2 cellular contexts compared by ENCODE assay signal in the genomic region with DNA sequence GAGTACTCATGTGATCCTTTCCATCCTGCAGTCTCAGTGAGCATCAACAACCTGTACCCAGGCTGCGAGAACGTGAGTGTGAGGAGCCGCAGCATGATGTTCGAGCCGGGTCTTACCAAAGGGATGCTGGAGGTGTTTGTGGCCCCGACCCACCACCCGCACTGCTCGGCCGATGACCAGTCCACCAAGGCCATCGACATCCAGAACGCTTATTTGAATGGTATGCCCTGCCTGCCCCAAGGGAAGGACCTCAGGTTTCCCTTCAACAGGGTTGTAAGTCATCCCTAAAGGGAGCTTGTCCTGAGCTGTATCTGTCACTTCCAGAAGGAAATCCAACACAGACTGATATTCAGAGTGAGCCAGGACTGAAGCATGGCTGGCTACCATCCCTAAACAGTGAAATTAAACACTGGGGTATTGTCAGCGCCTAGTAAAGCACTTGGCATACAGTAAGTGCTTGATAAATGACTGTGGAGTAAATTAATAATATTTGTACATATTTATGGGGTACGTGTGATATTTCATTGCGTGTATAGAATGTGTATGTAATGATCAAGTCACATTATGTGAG.
TF ChIP-seq lines count a peak whose summit lies in the region.

No MANE protein-coding gene starts in this region.

TF ChIP-seq in liver, 16 proteins besides CTCF, POLR2A, EP300 and RAD21:
- TF ChIP-seq REST (IDR thresholded peaks at IDR 0.05) (no peak), HNF4G (IDR thresholded peaks at IDR 0.05) (no peak), MAX (IDR thresholded peaks at IDR 0.05) (no peak), GABPA (IDR thresholded peaks at IDR 0.05 in 1 of 2, conservative IDR thresholded peaks at IDR 0.05 in 1 of 2) (no peak), TAF1 (conservative IDR thresholded peaks at IDR 0.05) (no peak), RXRA (IDR thresholded peaks at IDR 0.05) (no peak), SP1 (IDR thresholded peaks at IDR 0.05) (no peak), FOXA1 (IDR thresholded peaks at IDR 0.05) (no peak)
- TF ChIP-seq, protein P1, sequence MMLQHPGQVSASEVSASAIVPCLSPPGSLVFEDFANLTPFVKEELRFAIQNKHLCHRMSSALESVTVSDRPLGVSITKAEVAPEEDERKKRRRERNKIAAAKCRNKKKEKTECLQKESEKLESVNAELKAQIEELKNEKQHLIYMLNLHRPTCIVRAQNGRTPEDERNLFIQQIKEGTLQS (IDR thresholded peaks at IDR 0.05), result no peak

TF ChIP-seq in HepG2, 621 proteins besides CTCF, POLR2A, EP300 and RAD21 (continued from another document):
- TF ChIP-seq GPN1 (CRISPR knock-in tag; IDR thresholded peaks at IDR 0.05; ENCODE audit: borderline replicate concordance) (no peak), BCLAF1 (IDR thresholded peaks at IDR 0.05) (no peak), ZSCAN21 (CRISPR knock-in tag; IDR thresholded peaks at IDR 0.05; ENCODE audit: borderline replicate concordance) (no peak), SAP130 (CRISPR knock-in tag; IDR thresholded peaks at IDR 0.05; ENCODE audit: low read depth) (no peak), ZNF776 (CRISPR knock-in tag; IDR thresholded peaks at IDR 0.05) (no peak), ZNF749 (CRISPR knock-in tag; IDR thresholded peaks at IDR 0.05; ENCODE audit: borderline replicate concordance) (no peak), MEF2D (CRISPR knock-in tag; IDR thresholded peaks at IDR 0.05) (no peak), SALL2 (CRISPR knock-in tag; IDR thresholded peaks at IDR 0.05) (no peak)
- TF ChIP-seq, protein P2, sequence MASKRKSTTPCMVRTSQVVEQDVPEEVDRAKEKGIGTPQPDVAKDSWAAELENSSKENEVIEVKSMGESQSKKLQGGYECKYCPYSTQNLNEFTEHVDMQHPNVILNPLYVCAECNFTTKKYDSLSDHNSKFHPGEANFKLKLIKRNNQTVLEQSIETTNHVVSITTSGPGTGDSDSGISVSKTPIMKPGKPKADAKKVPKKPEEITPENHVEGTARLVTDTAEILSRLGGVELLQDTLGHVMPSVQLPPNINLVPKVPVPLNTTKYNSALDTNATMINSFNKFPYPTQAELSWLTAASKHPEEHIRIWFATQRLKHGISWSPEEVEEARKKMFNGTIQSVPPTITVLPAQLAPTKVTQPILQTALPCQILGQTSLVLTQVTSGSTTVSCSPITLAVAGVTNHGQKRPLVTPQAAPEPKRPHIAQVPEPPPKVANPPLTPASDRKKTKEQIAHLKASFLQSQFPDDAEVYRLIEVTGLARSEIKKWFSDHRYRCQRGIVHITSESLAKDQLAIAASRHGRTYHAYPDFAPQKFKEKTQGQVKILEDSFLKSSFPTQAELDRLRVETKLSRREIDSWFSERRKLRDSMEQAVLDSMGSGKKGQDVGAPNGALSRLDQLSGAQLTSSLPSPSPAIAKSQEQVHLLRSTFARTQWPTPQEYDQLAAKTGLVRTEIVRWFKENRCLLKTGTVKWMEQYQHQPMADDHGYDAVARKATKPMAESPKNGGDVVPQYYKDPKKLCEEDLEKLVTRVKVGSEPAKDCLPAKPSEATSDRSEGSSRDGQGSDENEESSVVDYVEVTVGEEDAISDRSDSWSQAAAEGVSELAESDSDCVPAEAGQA (IDR thresholded peaks at IDR 0.05; ENCODE audit: low read depth), result no peak
- TF ChIP-seq, protein P2 (CRISPR knock-in tag; IDR thresholded peaks at IDR 0.05; ENCODE audit: borderline replicate concordance), result no peak
- TF ChIP-seq, protein P3, sequence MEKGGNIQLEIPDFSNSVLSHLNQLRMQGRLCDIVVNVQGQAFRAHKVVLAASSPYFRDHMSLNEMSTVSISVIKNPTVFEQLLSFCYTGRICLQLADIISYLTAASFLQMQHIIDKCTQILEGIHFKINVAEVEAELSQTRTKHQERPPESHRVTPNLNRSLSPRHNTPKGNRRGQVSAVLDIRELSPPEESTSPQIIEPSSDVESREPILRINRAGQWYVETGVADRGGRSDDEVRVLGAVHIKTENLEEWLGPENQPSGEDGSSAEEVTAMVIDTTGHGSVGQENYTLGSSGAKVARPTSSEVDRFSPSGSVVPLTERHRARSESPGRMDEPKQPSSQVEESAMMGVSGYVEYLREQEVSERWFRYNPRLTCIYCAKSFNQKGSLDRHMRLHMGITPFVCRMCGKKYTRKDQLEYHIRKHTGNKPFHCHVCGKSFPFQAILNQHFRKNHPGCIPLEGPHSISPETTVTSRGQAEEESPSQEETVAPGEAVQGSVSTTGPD (CRISPR knock-in tag; IDR thresholded peaks at IDR 0.05), result no peak
- TF ChIP-seq, protein P4, sequence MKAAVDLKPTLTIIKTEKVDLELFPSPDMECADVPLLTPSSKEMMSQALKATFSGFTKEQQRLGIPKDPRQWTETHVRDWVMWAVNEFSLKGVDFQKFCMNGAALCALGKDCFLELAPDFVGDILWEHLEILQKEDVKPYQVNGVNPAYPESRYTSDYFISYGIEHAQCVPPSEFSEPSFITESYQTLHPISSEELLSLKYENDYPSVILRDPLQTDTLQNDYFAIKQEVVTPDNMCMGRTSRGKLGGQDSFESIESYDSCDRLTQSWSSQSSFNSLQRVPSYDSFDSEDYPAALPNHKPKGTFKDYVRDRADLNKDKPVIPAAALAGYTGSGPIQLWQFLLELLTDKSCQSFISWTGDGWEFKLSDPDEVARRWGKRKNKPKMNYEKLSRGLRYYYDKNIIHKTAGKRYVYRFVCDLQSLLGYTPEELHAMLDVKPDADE (CRISPR knock-in tag; IDR thresholded peaks at IDR 0.05), result no peak
- TF ChIP-seq, protein P5, sequence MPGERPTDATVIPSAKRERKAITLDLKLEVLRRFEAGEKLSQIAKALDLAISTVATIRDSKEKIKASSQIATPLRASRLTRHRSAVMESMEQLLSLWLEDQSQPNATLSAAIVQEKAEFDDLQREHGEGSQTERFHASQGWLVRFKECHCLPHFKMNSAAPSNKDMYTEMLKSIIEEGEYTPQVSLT (CRISPR knock-in tag; IDR thresholded peaks at IDR 0.05; ENCODE audit: borderline replicate concordance, low read depth), result no peak
